Comparison of ENCODE assay signal across 1 cellular context in the genomic region with DNA sequence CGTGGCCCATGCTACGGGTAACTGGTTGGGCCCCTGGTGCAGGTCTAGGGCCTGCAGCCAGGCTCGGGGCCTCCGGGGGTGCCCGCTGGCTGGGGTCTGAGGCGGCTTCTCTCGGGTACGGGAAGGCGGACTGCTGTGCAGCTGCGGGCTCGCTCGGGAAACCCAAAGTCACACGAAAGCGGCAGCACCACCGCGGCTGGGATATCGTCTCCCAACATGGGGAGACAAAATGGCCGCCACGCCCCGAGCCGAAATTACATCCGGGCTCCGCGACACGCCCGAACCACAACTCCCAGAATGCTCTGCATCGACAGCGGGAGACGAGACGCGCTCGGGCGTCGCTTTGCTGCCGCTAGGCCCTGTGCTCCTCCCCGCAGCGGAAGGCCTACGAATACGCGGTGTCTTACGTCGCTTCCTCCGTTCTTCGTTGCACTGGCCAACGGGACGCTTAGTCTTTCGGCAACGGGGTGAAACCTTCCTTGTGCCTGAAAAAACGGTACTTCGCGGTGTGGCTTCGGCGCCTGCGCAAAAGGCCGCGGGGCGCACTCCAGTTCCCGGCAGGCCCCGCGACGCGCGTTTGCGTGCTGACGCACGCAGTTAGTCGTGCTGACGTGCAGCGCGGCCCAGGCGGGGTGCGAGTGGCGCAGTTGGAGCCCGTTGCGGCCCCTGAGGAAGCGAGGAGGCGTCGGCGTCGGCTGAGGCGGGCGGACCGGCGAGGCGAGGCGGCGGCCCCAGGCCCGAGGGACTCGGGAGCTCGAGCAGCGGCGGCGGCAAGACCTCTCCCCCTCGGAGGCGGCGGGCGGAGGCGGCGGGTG.
TF ChIP-seq lines count a peak whose summit lies in the region.

A gene (plus strand): TSS at position 604 of the 815 bp plus-strand sequence. CDS start 3,727 bp downstream, outside the sequence.

TF ChIP-seq in HepG2, 621 proteins besides CTCF, POLR2A, EP300 and RAD21 (continued from another document and continues in another):
- TF ChIP-seq, protein P1, sequence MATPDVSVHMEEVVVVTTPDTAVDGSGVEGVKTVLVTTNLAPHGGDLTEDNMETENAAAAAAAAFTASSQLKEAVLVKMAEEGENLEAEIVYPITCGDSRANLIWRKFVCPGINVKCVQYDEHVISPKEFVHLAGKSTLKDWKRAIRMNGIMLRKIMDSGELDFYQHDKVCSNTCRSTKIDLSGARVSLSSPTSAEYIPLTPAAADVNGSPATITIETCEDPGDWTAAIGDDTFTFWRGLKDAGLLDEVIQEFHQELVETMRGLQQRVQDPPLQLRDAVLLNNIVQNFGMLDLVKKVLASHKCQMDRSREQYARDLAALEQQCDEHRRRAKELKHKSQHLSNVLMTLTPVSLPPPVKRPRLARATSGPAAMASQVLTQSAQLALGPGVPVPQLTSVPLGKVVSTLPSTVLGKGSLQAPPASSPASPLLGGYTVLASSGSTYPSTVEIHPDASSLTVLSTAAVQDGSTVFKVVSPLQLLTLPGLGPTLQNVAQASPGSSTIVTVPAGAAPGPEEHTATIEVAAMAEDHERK (CRISPR knock-in tag; IDR thresholded peaks at IDR 0.05; ENCODE audit: low read depth), result peak; percentile 97
- TF ChIP-seq ZNF547 (CRISPR knock-in tag; IDR thresholded peaks at IDR 0.05), result peak; percentile 87
- peak; percentile 82; the same call in 1 of the 2 replicates for TF ChIP-seq HDAC1 (CRISPR knock-in tag; IDR thresholded peaks at IDR 0.05)
- TF ChIP-seq IKZF4 (CRISPR knock-in tag; IDR thresholded peaks at IDR 0.05; ENCODE audit: borderline replicate concordance, low read depth, not compliant biosample characterization), result peak; percentile 80
- peak; percentile 60; the same call in 1 of the 2 replicates for TF ChIP-seq FOXJ3 (CRISPR knock-in tag; IDR thresholded peaks at IDR 0.05; ENCODE audit: borderline replicate concordance)
- peak; percentile 79 for TF ChIP-seq HNRNPL (IDR thresholded peaks at IDR 0.05; ENCODE audit: low read depth, low read length)
- TF ChIP-seq ZNF232 (CRISPR knock-in tag; IDR thresholded peaks at IDR 0.05; ENCODE audit: borderline replicate concordance), result peak; percentile 85
- TF ChIP-seq, protein P2, sequence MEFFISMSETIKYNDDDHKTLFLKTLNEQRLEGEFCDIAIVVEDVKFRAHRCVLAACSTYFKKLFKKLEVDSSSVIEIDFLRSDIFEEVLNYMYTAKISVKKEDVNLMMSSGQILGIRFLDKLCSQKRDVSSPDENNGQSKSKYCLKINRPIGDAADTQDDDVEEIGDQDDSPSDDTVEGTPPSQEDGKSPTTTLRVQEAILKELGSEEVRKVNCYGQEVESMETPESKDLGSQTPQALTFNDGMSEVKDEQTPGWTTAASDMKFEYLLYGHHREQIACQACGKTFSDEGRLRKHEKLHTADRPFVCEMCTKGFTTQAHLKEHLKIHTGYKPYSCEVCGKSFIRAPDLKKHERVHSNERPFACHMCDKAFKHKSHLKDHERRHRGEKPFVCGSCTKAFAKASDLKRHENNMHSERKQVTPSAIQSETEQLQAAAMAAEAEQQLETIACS (CRISPR knock-in tag; IDR thresholded peaks at IDR 0.05), result peak; percentile 52
- peak; percentile 88 for TF ChIP-seq IRF2 (CRISPR knock-in tag; IDR thresholded peaks at IDR 0.05)
- peak; percentile 97 for TF ChIP-seq YY1 (IDR thresholded peaks at IDR 0.05; ENCODE audit: insufficient read depth, insufficient replicate concordance, low read depth, low read length)
- TF ChIP-seq ZNF615 (CRISPR knock-in tag; IDR thresholded peaks at IDR 0.05; ENCODE audit: borderline replicate concordance), result peak; percentile 76; the same call in 1 of the 2 replicates
- TF ChIP-seq, protein P3, sequence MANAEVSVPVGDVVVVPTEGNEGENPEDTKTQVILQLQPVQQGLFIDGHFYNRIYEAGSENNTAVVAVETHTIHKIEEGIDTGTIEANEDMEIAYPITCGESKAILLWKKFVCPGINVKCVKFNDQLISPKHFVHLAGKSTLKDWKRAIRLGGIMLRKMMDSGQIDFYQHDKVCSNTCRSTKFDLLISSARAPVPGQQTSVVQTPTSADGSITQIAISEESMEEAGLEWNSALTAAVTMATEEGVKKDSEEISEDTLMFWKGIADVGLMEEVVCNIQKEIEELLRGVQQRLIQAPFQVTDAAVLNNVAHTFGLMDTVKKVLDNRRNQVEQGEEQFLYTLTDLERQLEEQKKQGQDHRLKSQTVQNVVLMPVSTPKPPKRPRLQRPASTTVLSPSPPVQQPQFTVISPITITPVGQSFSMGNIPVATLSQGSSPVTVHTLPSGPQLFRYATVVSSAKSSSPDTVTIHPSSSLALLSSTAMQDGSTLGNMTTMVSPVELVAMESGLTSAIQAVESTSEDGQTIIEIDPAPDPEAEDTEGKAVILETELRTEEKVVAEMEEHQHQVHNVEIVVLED (CRISPR knock-in tag; IDR thresholded peaks at IDR 0.05; ENCODE audit: borderline replicate concordance), result peak; percentile 99
- peak; percentile 43 for TF ChIP-seq KMT2B (CRISPR knock-in tag; IDR thresholded peaks at IDR 0.05)
- TF ChIP-seq, protein P4, sequence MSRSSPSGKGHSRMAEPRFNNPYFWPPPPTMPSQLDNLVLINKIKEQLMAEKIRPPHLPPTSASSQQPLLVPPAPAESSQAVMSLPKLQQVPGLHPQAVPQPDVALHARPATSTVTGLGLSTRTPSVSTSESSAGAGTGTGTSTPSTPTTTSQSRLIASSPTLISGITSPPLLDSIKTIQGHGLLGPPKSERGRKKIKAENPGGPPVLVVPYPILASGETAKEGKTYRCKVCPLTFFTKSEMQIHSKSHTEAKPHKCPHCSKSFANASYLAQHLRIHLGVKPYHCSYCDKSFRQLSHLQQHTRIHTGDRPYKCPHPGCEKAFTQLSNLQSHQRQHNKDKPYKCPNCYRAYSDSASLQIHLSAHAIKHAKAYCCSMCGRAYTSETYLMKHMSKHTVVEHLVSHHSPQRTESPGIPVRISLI (CRISPR knock-in tag; IDR thresholded peaks at IDR 0.05; ENCODE audit: borderline replicate concordance), result peak; percentile 65; the same call in 1 of the 2 replicates
- TF ChIP-seq ZC3H13 (CRISPR knock-in tag; IDR thresholded peaks at IDR 0.05), result no peak
- TF ChIP-seq, protein P5, sequence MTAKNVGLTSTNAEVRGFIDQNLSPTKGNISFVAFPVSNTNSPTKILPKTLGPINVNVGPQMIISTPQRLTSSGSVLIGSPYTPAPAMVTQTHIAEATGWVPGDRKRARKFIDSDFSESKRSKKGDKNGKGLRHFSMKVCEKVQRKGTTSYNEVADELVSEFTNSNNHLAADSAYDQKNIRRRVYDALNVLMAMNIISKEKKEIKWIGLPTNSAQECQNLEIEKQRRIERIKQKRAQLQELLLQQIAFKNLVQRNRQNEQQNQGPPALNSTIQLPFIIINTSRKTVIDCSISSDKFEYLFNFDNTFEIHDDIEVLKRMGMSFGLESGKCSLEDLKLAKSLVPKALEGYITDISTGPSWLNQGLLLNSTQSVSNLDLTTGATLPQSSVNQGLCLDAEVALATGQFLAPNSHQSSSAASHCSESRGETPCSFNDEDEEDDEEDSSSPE (CRISPR knock-in tag; IDR thresholded peaks at IDR 0.05), result peak; percentile 51; the same call in 1 of the 2 replicates
- no peak for TF ChIP-seq CCAR2 (optimal IDR thresholded peaks at IDR 0.05; ENCODE audit: low read depth, low read length)
- TF ChIP-seq MYC (CRISPR knock-in tag; IDR thresholded peaks at IDR 0.05; ENCODE audit: borderline replicate concordance), result peak; percentile 89
- TF ChIP-seq NR2F6 (IDR thresholded peaks at IDR 0.05), result no peak
- no peak for TF ChIP-seq NR2F6 (CRISPR knock-in tag; IDR thresholded peaks at IDR 0.05)
- no peak for TF ChIP-seq EZH2 (conservative IDR thresholded peaks at IDR 0.05; ENCODE audit: low read depth, low read length)
- TF ChIP-seq, protein P6, sequence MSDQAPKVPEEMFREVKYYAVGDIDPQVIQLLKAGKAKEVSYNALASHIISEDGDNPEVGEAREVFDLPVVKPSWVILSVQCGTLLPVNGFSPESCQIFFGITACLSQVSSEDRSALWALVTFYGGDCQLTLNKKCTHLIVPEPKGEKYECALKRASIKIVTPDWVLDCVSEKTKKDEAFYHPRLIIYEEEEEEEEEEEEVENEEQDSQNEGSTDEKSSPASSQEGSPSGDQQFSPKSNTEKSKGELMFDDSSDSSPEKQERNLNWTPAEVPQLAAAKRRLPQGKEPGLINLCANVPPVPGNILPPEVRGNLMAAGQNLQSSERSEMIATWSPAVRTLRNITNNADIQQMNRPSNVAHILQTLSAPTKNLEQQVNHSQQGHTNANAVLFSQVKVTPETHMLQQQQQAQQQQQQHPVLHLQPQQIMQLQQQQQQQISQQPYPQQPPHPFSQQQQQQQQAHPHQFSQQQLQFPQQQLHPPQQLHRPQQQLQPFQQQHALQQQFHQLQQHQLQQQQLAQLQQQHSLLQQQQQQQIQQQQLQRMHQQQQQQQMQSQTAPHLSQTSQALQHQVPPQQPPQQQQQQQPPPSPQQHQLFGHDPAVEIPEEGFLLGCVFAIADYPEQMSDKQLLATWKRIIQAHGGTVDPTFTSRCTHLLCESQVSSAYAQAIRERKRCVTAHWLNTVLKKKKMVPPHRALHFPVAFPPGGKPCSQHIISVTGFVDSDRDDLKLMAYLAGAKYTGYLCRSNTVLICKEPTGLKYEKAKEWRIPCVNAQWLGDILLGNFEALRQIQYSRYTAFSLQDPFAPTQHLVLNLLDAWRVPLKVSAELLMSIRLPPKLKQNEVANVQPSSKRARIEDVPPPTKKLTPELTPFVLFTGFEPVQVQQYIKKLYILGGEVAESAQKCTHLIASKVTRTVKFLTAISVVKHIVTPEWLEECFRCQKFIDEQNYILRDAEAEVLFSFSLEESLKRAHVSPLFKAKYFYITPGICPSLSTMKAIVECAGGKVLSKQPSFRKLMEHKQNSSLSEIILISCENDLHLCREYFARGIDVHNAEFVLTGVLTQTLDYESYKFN (CRISPR knock-in tag; conservative IDR thresholded peaks at IDR 0.05), result peak; percentile 55; the same call in 1 of the 2 replicates
- TF ChIP-seq PITX1 (CRISPR knock-in tag; IDR thresholded peaks at IDR 0.05), result peak; percentile 74
- TF ChIP-seq, protein P7, sequence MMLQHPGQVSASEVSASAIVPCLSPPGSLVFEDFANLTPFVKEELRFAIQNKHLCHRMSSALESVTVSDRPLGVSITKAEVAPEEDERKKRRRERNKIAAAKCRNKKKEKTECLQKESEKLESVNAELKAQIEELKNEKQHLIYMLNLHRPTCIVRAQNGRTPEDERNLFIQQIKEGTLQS (CRISPR knock-in tag; IDR thresholded peaks at IDR 0.05), result peak; percentile 37; the same call in 1 of the 2 replicates
- no peak for TF ChIP-seq JUNB (CRISPR knock-in tag; IDR thresholded peaks at IDR 0.05; ENCODE audit: borderline replicate concordance)
- TF ChIP-seq ZNF672 (CRISPR knock-in tag; IDR thresholded peaks at IDR 0.05), result peak; percentile 48; the same call in 1 of the 2 replicates
- peak; percentile 78 for TF ChIP-seq TAF15 (IDR thresholded peaks at IDR 0.05; ENCODE audit: low read depth, low read length, poor library complexity, severe bottlenecking)
- 0 out of 2 replicates have a peak, but pooled peaks have one; percentile 54 for TF ChIP-seq ZNF674 (CRISPR knock-in tag; IDR thresholded peaks at IDR 0.05; ENCODE audit: low read depth)
- TF ChIP-seq, protein P8, sequence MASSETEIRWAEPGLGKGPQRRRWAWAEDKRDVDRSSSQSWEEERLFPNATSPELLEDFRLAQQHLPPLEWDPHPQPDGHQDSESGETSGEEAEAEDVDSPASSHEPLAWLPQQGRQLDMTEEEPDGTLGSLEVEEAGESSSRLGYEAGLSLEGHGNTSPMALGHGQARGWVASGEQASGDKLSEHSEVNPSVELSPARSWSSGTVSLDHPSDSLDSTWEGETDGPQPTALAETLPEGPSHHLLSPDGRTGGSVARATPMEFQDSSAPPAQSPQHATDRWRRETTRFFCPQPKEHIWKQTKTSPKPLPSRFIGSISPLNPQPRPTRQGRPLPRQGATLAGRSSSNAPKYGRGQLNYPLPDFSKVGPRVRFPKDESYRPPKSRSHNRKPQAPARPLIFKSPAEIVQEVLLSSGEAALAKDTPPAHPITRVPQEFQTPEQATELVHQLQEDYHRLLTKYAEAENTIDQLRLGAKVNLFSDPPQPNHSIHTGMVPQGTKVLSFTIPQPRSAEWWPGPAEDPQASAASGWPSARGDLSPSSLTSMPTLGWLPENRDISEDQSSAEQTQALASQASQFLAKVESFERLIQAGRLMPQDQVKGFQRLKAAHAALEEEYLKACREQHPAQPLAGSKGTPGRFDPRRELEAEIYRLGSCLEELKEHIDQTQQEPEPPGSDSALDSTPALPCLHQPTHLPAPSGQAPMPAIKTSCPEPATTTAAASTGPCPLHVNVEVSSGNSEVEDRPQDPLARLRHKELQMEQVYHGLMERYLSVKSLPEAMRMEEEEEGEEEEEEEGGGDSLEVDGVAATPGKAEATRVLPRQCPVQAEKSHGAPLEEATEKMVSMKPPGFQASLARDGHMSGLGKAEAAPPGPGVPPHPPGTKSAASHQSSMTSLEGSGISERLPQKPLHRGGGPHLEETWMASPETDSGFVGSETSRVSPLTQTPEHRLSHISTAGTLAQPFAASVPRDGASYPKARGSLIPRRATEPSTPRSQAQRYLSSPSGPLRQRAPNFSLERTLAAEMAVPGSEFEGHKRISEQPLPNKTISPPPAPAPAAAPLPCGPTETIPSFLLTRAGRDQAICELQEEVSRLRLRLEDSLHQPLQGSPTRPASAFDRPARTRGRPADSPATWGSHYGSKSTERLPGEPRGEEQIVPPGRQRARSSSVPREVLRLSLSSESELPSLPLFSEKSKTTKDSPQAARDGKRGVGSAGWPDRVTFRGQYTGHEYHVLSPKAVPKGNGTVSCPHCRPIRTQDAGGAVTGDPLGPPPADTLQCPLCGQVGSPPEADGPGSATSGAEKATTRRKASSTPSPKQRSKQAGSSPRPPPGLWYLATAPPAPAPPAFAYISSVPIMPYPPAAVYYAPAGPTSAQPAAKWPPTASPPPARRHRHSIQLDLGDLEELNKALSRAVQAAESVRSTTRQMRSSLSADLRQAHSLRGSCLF (CRISPR knock-in tag; IDR thresholded peaks at IDR 0.05; ENCODE audit: borderline replicate concordance), result peak; percentile 76; the same call in 1 of the 2 replicates
- no peak for TF ChIP-seq TCF7L2 (IDR thresholded peaks at IDR 0.05; ENCODE audit: low read depth, low read length)
- peak; percentile 13; the same call in 1 of the 2 replicates for TF ChIP-seq NR2F2 (IDR thresholded peaks at IDR 0.05; ENCODE audit: borderline replicate concordance, low read depth)
- TF ChIP-seq, protein P9, sequence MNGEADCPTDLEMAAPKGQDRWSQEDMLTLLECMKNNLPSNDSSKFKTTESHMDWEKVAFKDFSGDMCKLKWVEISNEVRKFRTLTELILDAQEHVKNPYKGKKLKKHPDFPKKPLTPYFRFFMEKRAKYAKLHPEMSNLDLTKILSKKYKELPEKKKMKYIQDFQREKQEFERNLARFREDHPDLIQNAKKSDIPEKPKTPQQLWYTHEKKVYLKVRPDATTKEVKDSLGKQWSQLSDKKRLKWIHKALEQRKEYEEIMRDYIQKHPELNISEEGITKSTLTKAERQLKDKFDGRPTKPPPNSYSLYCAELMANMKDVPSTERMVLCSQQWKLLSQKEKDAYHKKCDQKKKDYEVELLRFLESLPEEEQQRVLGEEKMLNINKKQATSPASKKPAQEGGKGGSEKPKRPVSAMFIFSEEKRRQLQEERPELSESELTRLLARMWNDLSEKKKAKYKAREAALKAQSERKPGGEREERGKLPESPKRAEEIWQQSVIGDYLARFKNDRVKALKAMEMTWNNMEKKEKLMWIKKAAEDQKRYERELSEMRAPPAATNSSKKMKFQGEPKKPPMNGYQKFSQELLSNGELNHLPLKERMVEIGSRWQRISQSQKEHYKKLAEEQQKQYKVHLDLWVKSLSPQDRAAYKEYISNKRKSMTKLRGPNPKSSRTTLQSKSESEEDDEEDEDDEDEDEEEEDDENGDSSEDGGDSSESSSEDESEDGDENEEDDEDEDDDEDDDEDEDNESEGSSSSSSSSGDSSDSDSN (CRISPR knock-in tag; IDR thresholded peaks at IDR 0.05), result peak; percentile 79; the same call in 1 of the 2 replicates
